Comparison of ENCODE assay signal across 28 cellular contexts in genomic region chr15:97490429-97490828, GRCh38.
"Had no signal": no experiment of that assay in that cellular context is flagged by ENCODE, and none has a peak within 500 bp of the region (broad histone marks: within the 10 kb centered on the region; RNA-seq: fewer than 3 reads in every experiment).

No MANE protein-coding gene starts in this region.

- H3K27ac Mint-ChIP-seq: activated CD4-positive, alpha-beta memory T cell treated with anti-CD3 and anti-CD28 coated beads, Interleukin-2, amount 10 ng/mL, durations not matched to agents 7 days and 5 days; activated CD4-positive, alpha-beta T cell treated with anti-CD3 and anti-CD28 coated beads, Interleukin-2, amount 10 ng/mL, durations not matched to agents 7 days and 5 days; activated naive CD4-positive, alpha-beta T cell treated with anti-CD3 and anti-CD28 coated beads, Interleukin-2, amount 10 ng/mL, durations not matched to agents 7 days and 5 days; activated naive CD4-positive, alpha-beta T cell treated with anti-CD3 and anti-CD28 coated beads, Interleukin-2, amount 50 U/mL, for 72 hours; activated naive CD8-positive, alpha-beta T cell treated with anti-CD3 and anti-CD28 coated beads, Interleukin-2, amount 10 ng/mL, durations not matched to agents 7 days and 5 days; activated T-cell treated with anti-CD3 and anti-CD28 coated beads, Interleukin-2, amount 50 U/mL, for 24 hours; activated T-cell treated with anti-CD3 and anti-CD28 coated beads, Interleukin-2, amount 50 U/mL, for 72 hours; brain; WTC11 had no signal

- H3K4me3 ChIP-seq: ascending aorta, breast epithelium, cardiac muscle cell, colonic mucosa, esophagus squamous epithelium, heart left ventricle had no signal

- H3K27me3 Mint-ChIP-seq: activated CD4-positive, alpha-beta memory T cell treated with anti-CD3 and anti-CD28 coated beads, Interleukin-2, amount 10 ng/mL, durations not matched to agents 7 days and 5 days; activated CD4-positive, alpha-beta T cell treated with anti-CD3 and anti-CD28 coated beads, Interleukin-2, amount 10 ng/mL, durations not matched to agents 7 days and 5 days; activated naive CD4-positive, alpha-beta T cell treated with anti-CD3 and anti-CD28 coated beads, Interleukin-2, amount 10 ng/mL, durations not matched to agents 7 days and 5 days; activated naive CD8-positive, alpha-beta T cell treated with anti-CD3 and anti-CD28 coated beads, Interleukin-2, amount 10 ng/mL, durations not matched to agents 7 days and 5 days; activated T-cell treated with anti-CD3 and anti-CD28 coated beads, Interleukin-2, amount 50 U/mL, for 24 hours had no signal

- H3K9me3 Mint-ChIP-seq: activated CD4-positive, alpha-beta T cell treated with anti-CD3 and anti-CD28 coated beads, Interleukin-2, amount 10 ng/mL, durations not matched to agents 7 days and 5 days; activated naive CD4-positive, alpha-beta T cell treated with anti-CD3 and anti-CD28 coated beads, Interleukin-2, amount 10 ng/mL, durations not matched to agents 7 days and 5 days had no signal

- H3K27me3 ChIP-seq: ascending aorta, breast epithelium, cardiac muscle cell, colonic mucosa, esophagus squamous epithelium, heart left ventricle had no signal

- H3K9me3 ChIP-seq: ascending aorta, breast epithelium, colonic mucosa, esophagus squamous epithelium, heart left ventricle had no signal

- DNase-seq: activated CD4-positive, alpha-beta memory T cell treated with anti-CD3 and anti-CD28 coated beads, Interleukin-2, amount 10 ng/mL, durations not matched to agents 7 days and 5 days; activated CD4-positive, alpha-beta T cell treated with anti-CD3 and anti-CD28 coated beads for 1 hour; activated CD4-positive, alpha-beta T cell treated with anti-CD3 and anti-CD28 coated beads for 4 hours; activated CD4-positive, alpha-beta T cell treated with anti-CD3 and anti-CD28 coated beads, Interleukin-2, amount 10 ng/mL, durations not matched to agents 7 days and 5 days; activated CD4-positive, alpha-beta T cell treated with anti-CD3 and anti-CD28 coated beads, Interleukin-2, amount 50 U/mL, for 4 hours; activated CD8-positive, alpha-beta memory T cell treated with anti-CD3 and anti-CD28 coated beads, Interleukin-2, amount 50 U/mL, for 48 hours; activated gamma-delta T cell; activated naive CD4-positive, alpha-beta T cell; activated naive CD4-positive, alpha-beta T cell treated with anti-CD3 and anti-CD28 coated beads, Interleukin-2, amount 10 ng/mL, durations not matched to agents 7 days and 5 days; activated naive CD8-positive, alpha-beta T cell treated with anti-CD3 and anti-CD28 coated beads, Interleukin-2, amount 10 ng/mL, durations not matched to agents 7 days and 5 days; activated T-cell treated with anti-CD3 and anti-CD28 coated beads for 4 hours; activated T-cell treated with anti-CD3 and anti-CD28 coated beads, Interleukin-2, amount 50 U/mL, for 24 hours; activated T-cell treated with anti-CD3 and anti-CD28 coated beads, Interleukin-2, amount 50 U/mL, for 72 hours; central memory CD4-positive, alpha-beta T cell; cerebellar nuclear complex; colonic mucosa; effector CD8-positive, alpha-beta T cell; esophagus squamous epithelium; heart left ventricle; T-helper 2 cell had no signal

- H3K4me3 Mint-ChIP-seq: activated CD4-positive, alpha-beta memory T cell treated with anti-CD3 and anti-CD28 coated beads, Interleukin-2, amount 10 ng/mL, durations not matched to agents 7 days and 5 days; activated CD4-positive, alpha-beta T cell treated with anti-CD3 and anti-CD28 coated beads, Interleukin-2, amount 10 ng/mL, durations not matched to agents 7 days and 5 days; activated naive CD4-positive, alpha-beta T cell treated with anti-CD3 and anti-CD28 coated beads, Interleukin-2, amount 10 ng/mL, durations not matched to agents 7 days and 5 days; activated naive CD8-positive, alpha-beta T cell treated with anti-CD3 and anti-CD28 coated beads, Interleukin-2, amount 10 ng/mL, durations not matched to agents 7 days and 5 days; activated T-cell treated with anti-CD3 and anti-CD28 coated beads, Interleukin-2, amount 50 U/mL, for 24 hours; activated T-cell treated with anti-CD3 and anti-CD28 coated beads, Interleukin-2, amount 50 U/mL, for 72 hours; brain; WTC11 had no signal

- H3K36me3 ChIP-seq: ascending aorta, breast epithelium, cardiac muscle cell, colonic mucosa, esophagus squamous epithelium, heart left ventricle had no signal

- H3K36me3 Mint-ChIP-seq: activated naive CD4-positive, alpha-beta T cell treated with anti-CD3 and anti-CD28 coated beads, Interleukin-2, amount 10 ng/mL, durations not matched to agents 7 days and 5 days; activated naive CD8-positive, alpha-beta T cell treated with anti-CD3 and anti-CD28 coated beads, Interleukin-2, amount 10 ng/mL, durations not matched to agents 7 days and 5 days; brain; WTC11 had no signal

- H3K27ac ChIP-seq: ascending aorta, breast epithelium, cardiac muscle cell, colonic mucosa, epithelial cell of prostate, esophagus squamous epithelium, heart left ventricle, VCaP had no signal

- ATAC-seq: activated naive CD4-positive, alpha-beta T cell treated with anti-CD3 and anti-CD28 coated beads, Interleukin-2, amount 50 U/mL, for 72 hours; activated T-cell treated with anti-CD3 and anti-CD28 coated beads, Interleukin-2, amount 50 U/mL, for 72 hours; heart left ventricle; WTC11 had no signal

- H3K4me1 Mint-ChIP-seq: activated CD4-positive, alpha-beta memory T cell treated with anti-CD3 and anti-CD28 coated beads, Interleukin-2, amount 10 ng/mL, durations not matched to agents 7 days and 5 days; activated CD4-positive, alpha-beta T cell treated with anti-CD3 and anti-CD28 coated beads, Interleukin-2, amount 10 ng/mL, durations not matched to agents 7 days and 5 days; activated naive CD4-positive, alpha-beta T cell treated with anti-CD3 and anti-CD28 coated beads, Interleukin-2, amount 10 ng/mL, durations not matched to agents 7 days and 5 days; activated naive CD8-positive, alpha-beta T cell treated with anti-CD3 and anti-CD28 coated beads, Interleukin-2, amount 10 ng/mL, durations not matched to agents 7 days and 5 days; brain; WTC11 had no signal

- H3K4me1 ChIP-seq: ascending aorta, breast epithelium, colonic mucosa, esophagus squamous epithelium, heart left ventricle had no signal
